In the genomic region with DNA sequence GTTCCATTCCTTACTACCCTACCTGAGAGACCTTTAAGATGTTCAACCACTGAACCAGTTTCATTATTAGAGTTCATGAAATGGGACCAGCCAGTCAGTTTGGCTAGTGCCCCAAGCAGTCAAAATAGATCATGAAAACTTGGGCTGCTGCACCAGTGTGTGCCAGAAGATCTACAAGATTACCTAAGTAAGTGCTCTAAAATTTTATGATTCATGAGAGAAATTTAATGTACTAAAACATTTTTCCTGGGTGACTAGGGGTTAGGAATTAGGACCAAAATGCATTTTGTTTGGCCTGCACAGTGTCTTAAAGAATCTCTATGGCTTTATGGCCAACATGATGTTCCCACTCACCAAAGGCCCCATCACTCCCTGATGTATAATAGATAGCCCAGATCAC, we compare ENCODE assay signal across 16 cellular contexts.
A peak's percentile ranks its signal among the peaks of the same experiment; 100 is the strongest.
DNase-seq lines count a peak whose midpoint lies in the region; ATAC-seq, FAIRE-seq and TF ChIP-seq lines count a peak whose summit lies in the region.
"Had no signal": no experiment of that assay in that cellular context is flagged by ENCODE, and none has a peak within 500 bp of the region (broad histone marks: within the 10 kb centered on the region; RNA-seq: fewer than 3 reads in every experiment).

No MANE protein-coding gene starts in this region.

- no peaks in the 10 kb centered on the region for H3K27me3 ChIP-seq in astrocyte (ENCODE audit: insufficient read depth, low read length)
- no peaks in the 10 kb centered on the region for H3K27me3 ChIP-seq in neutrophil
- H3K27me3 ChIP-seq in thyroid gland, result no peaks in the 10 kb centered on the region
- H3K27me3 ChIP-seq in WERI-Rb-1 (ENCODE audit: insufficient read depth, low read depth, severe bottlenecking), result no peaks in the 10 kb centered on the region
- H3K27me3 ChIP-seq in aorta (ENCODE audit: control insufficient read depth in 1 of 2, insufficient read depth in 2 of 2, low read length in 1 of 2), result no peaks in the 10 kb centered on the region
- H3K27me3 ChIP-seq: BLaER1 treated with 17β-estradiol and CSF1 and Interleukin-3, amounts not matched to agents 10 nM and 100 nM had no signal

- no peak for ATAC-seq in aorta (ENCODE audit: low FRiP score)
- ATAC-seq: Panc1 had no signal

- H3K27ac Mint-ChIP-seq in astrocyte (ENCODE audit: unreplicated experiment), result no peak overlapping the region

- DNase-seq in GM04503 (ENCODE audit: low read depth) (peak; percentile 58), astrocyte (ENCODE audit: low read depth) (no peak), thyroid gland (no peak), WERI-Rb-1 (no peak), NCI-H146 (lab: John Stamatoyannopoulos, UW) (no peak), aorta (no peak)
- DNase-seq: Karpas-422, NCI-H2029, NCI-H2171 treated with DMSO at 0.1 percent for 48 hours, NCI-H82, Right ventricle myocardium superior had no signal

- H3K79me2 ChIP-seq in astrocyte (ENCODE audit: insufficient read depth, low read length), result no peaks in the 10 kb centered on the region

- peak; percentile 49 for FAIRE-seq in astrocyte (lab: Jason Lieb, UNC)

- TF ChIP-seq POLR2A in thyroid gland (IDR thresholded peaks at IDR 0.05), result no peak

- no peak overlapping the region for H3K4me2 ChIP-seq in astrocyte (ENCODE audit: low read length)
- H3K4me2 ChIP-seq: BLaER1 treated with 17β-estradiol and CSF1 and Interleukin-3, amounts not matched to agents 10 nM and 100 nM had no signal

- H3K36me3 Mint-ChIP-seq in astrocyte (ENCODE audit: low read depth, unreplicated experiment), result no peaks in the 10 kb centered on the region

- H3K27me3 Mint-ChIP-seq in astrocyte (ENCODE audit: low read depth, unreplicated experiment), result no peaks in the 10 kb centered on the region

- no peak overlapping the region for H3K4me3 ChIP-seq in astrocyte (ENCODE audit: insufficient read depth, low read depth, low read length)
- no peak overlapping the region for H3K4me3 ChIP-seq in neutrophil (ENCODE audit: low read depth in 1 of 2, low read length in 1 of 2)
- H3K4me3 ChIP-seq in thyroid gland (replicated peaks in 1 of 3), result no peak overlapping the region
- no peak overlapping the region for H3K4me3 ChIP-seq in WERI-Rb-1 (ENCODE audit: low read depth, low read length)
- no peak overlapping the region for H3K4me3 ChIP-seq in aorta (ENCODE audit: low read length in 2 of 2)
- H3K4me3 ChIP-seq: BLaER1 treated with 17β-estradiol and CSF1 and Interleukin-3, amounts not matched to agents 10 nM and 100 nM; HAP-1 had no signal

- H3K36me3 ChIP-seq in astrocyte (ENCODE audit: insufficient read depth, low read length) (no peaks in the 10 kb centered on the region), neutrophil (peaks cover 19% of the 10 kb centered on the region), thyroid gland (no peaks in the 10 kb centered on the region), WERI-Rb-1 (no peaks in the 10 kb centered on the region), aorta (ENCODE audit: control insufficient read depth in 1 of 2, insufficient read depth in 2 of 2, low read length in 1 of 2) (no peaks in the 10 kb centered on the region)
- H3K36me3 ChIP-seq: HAP-1 had no signal

- no peak for TF ChIP-seq CTCF in astrocyte (IDR thresholded peaks at IDR 0.05; ENCODE audit: insufficient read depth, low read depth, low read length)
- TF ChIP-seq CTCF in neutrophil (IDR thresholded peaks at IDR 0.05), result no peak
- TF ChIP-seq CTCF in thyroid gland (IDR thresholded peaks at IDR 0.05), result no peak
- no peak for TF ChIP-seq CTCF in WERI-Rb-1 (IDR thresholded peaks at IDR 0.05; ENCODE audit: low read depth, low read length)

- H4K20me1 ChIP-seq in astrocyte (ENCODE audit: insufficient read depth, low read length), result no peaks in the 10 kb centered on the region
- H4K20me1 ChIP-seq: BLaER1 treated with 17β-estradiol and CSF1 and Interleukin-3, amounts not matched to agents 10 nM and 100 nM had no signal

- intact Hi-C loops in thyroid gland (cut with DNase I) (no loop called here), aorta (cut with DNase I) (loop anchor here in 1 of 2 donors (5.0 kb wide), 1 partner anchor 88 kb away; no protein-coding TSS in a partner anchor)

- no peak overlapping the region for H3K9ac ChIP-seq in astrocyte (ENCODE audit: low read length)
- H3K9ac ChIP-seq: BLaER1 treated with 17β-estradiol and CSF1 and Interleukin-3, amounts not matched to agents 10 nM and 100 nM had no signal

- peaks cover 25% of the 10 kb centered on the region for H3K4me1 Mint-ChIP-seq in astrocyte (ENCODE audit: low read depth, unreplicated experiment)

- no peak overlapping the region for H2AFZ ChIP-seq in astrocyte (ENCODE audit: low read depth, low read length)

- peaks cover 2% of the 10 kb centered on the region for H3K9me3 ChIP-seq in astrocyte (ENCODE audit: insufficient read depth, low read depth, low read length)
- no peaks in the 10 kb centered on the region for H3K9me3 ChIP-seq in neutrophil
- H3K9me3 ChIP-seq in thyroid gland, result no peaks in the 10 kb centered on the region
- H3K9me3 ChIP-seq in WERI-Rb-1 (ENCODE audit: severe bottlenecking), result no peaks in the 10 kb centered on the region
- H3K9me3 ChIP-seq in aorta (ENCODE audit: control insufficient read depth, low read length), result no peaks in the 10 kb centered on the region
- H3K9me3 ChIP-seq: HAP-1 had no signal

- H3K4me1 ChIP-seq in astrocyte (ENCODE audit: insufficient read depth, low read length) (peaks cover 8% of the 10 kb centered on the region), neutrophil (ENCODE audit: control insufficient read depth in 1 of 2, insufficient read depth in 1 of 2, low read depth in 1 of 2, low read length in 1 of 2) (peaks cover 13 to 15% of the 10 kb centered on the region in 2 experiments), thyroid gland (no peaks in the 10 kb centered on the region), aorta (ENCODE audit: control insufficient read depth in 1 of 2, insufficient read depth in 2 of 2, low read length in 2 of 2) (peaks cover 0 to 4% of the 10 kb centered on the region in 2 donors)

- H3K9me3 Mint-ChIP-seq in astrocyte (ENCODE audit: unreplicated experiment), result no peaks in the 10 kb centered on the region

- no peak overlapping the region for H3K4me3 Mint-ChIP-seq in astrocyte (ENCODE audit: unreplicated experiment)

- no peak overlapping the region for H3K27ac ChIP-seq in astrocyte (ENCODE audit: low read depth, low read length)
- peak overlapping the region; percentile 26 for H3K27ac ChIP-seq in neutrophil
- peak overlapping the region; percentile 90 for H3K27ac ChIP-seq in temporal lobe (ENCODE audit: low read depth, low read length)
- peak overlapping the region in 1 of 3 donors; percentile 54 for H3K27ac ChIP-seq in thyroid gland
- no peak overlapping the region for H3K27ac ChIP-seq in WERI-Rb-1
- no peak overlapping the region for H3K27ac ChIP-seq in aorta (ENCODE audit: low read depth in 1 of 2, low read length in 2 of 2)
- H3K27ac ChIP-seq: BLaER1 treated with 17β-estradiol and CSF1 and Interleukin-3, amounts not matched to agents 10 nM and 100 nM had no signal

Comparison
In these comparisons a context has a peak if more than half of its experiments do, and no peak if none do; other contexts are left out.
1. H3K27ac ChIP-seq: peak in neutrophil (single experiment) and temporal lobe (single experiment); none in astrocyte (single experiment), WERI-Rb-1 (single experiment) and aorta (0 of 2).